22 cellular contexts compared by ENCODE assay signal in genomic region chr14:78972440-78972839, GRCh38.
"Had no signal": no experiment of that assay in that cellular context is flagged by ENCODE, and none has a peak within 500 bp of the region (broad histone marks: within the 10 kb centered on the region; RNA-seq: fewer than 3 reads in every experiment).

No MANE protein-coding gene starts in this region.

- H3K4me3 Mint-ChIP-seq: IgD-negative memory B cell, T-cell had no signal

- H3K4me3 ChIP-seq: K562 had no signal

- H3K4me1 Mint-ChIP-seq: IgD-negative memory B cell, T-cell had no signal

- H3K27ac ChIP-seq: HL-60, KMS-11, RWPE1 had no signal

- DNase-seq: Kasumi-1; MM.1S; NCI-H187; NCI-H2029; NCI-H2107; NCI-H345; NCI-H446 treated with DMSO at 0.1 percent for 48 hours; NCI-H510A treated with DMSO at 0.1 percent for 48 hours; NCI-H526; NCI-H748 treated with DMSO at 0.1 percent for 48 hours; NK-92 treated with Interleukin-12 subunit alpha and Interleukin-12 subunit beta, amount 100 ng/mL, for 24 hours; PC-3; SHP77; SK-N-SH; SW 1271; T-cell had no signal

- H3K27me3 Mint-ChIP-seq: IgD-negative memory B cell had no signal

- H3K9ac ChIP-seq: KMS-11, SK-N-SH had no signal

- H3K27ac Mint-ChIP-seq: IgD-negative memory B cell, T-cell had no signal

- H3K4me2 ChIP-seq: KMS-11, SK-N-SH had no signal

- H3K9me3 Mint-ChIP-seq: IgD-negative memory B cell, T-cell had no signal

- H3K36me3 Mint-ChIP-seq: IgD-negative memory B cell, T-cell had no signal

- ATAC-seq: K562, Panc1, PC-3, T-cell had no signal

- H3K9me3 ChIP-seq: SK-N-SH had no signal
